Comparison of ENCODE assay signal across 1 cellular context in genomic region chr16:30600215-30600614, GRCh38.
A peak's percentile ranks its signal among the peaks of the same experiment; 100 is the strongest.
TF ChIP-seq lines count a peak whose summit lies in the region.

No MANE protein-coding gene starts in this region.

TF ChIP-seq in HepG2, 621 proteins besides CTCF, POLR2A, EP300 and RAD21:
- TF ChIP-seq MAFK (conservative IDR thresholded peaks at IDR 0.05 in 1 of 2, IDR thresholded peaks at IDR 0.05 in 1 of 2; ENCODE audit: low read length in 2 of 2), result peak; percentile 50 to 51
- TF ChIP-seq ZNF264 (CRISPR knock-in tag; IDR thresholded peaks at IDR 0.05), result no peak
- 0 out of 2 replicates have a peak, but pooled peaks have one; percentile 43 for TF ChIP-seq MAFF (IDR thresholded peaks at IDR 0.05; ENCODE audit: low read depth, low read length)
